Comparison of ENCODE assay signal across 18 cellular contexts in genomic region chr16:21937387-21937829, GRCh38. TPM values are rescaled to one million over a fixed set of nuclear protein-coding genes. Genes with fewer than 3 reads are reported as not detected.
A peak's percentile ranks its signal among the peaks of the same experiment; 100 is the strongest.
DNase-seq lines count a peak whose midpoint lies in the region; ATAC-seq and TF ChIP-seq lines count a peak whose summit lies in the region.
"Had no signal": no experiment of that assay in that cellular context is flagged by ENCODE, and none has a peak within 500 bp of the region (broad histone marks: within the 10 kb centered on the region; RNA-seq: fewer than 3 reads in every experiment).

No MANE protein-coding gene starts in this region.

- H4K91ac ChIP-seq in mesenchymal stem cell (ENCODE audit: low read length): no peak overlapping the region

- no peak overlapping the region for H3K18ac ChIP-seq in mesenchymal stem cell (ENCODE audit: low read depth in 1 of 2, low read length in 2 of 2)

- H2AK5ac ChIP-seq in mesenchymal stem cell (ENCODE audit: low read length, severe bottlenecking): no peak overlapping the region

- H3K27me3 ChIP-seq in OCI-LY1 (ENCODE audit: insufficient read depth, low read length): no peaks in the 10 kb centered on the region
- H3K27me3 ChIP-seq in mesenchymal stem cell (ENCODE audit: control insufficient read depth in 1 of 2, insufficient read depth in 1 of 2, low read length in 2 of 2): peaks cover 0 to 8% of the 10 kb centered on the region in 2 experiments

- no peaks in the 10 kb centered on the region; the same call in 1 of the 2 replicates for H3F3A ChIP-seq in OCI-LY1 (ENCODE audit: insufficient read depth, low read length)

- DNase-seq in stimulated activated naive CD8-positive, alpha-beta T cell treated with anti-CD3 and anti-CD28 coated beads, Interleukin-15, Interleukin-2, amounts not matched to agents 100 U/mL and 50 U/mL, for 24 hours: no peak
- DNase-seq in mesenchymal stem cell (no peak), HuH-7 (ENCODE audit: low spot score) (no peak), NCI-H1930 (lab: John Stamatoyannopoulos, UW) (no peak), NCI-H2029 (lab: John Stamatoyannopoulos, UW) (no peak)
- DNase-seq in activated CD4-positive, CD25-positive, alpha-beta regulatory T cell treated with anti-CD3 and anti-CD28 coated beads, Interleukin-2, amount 50 U/mL, for 72 hours: no peak
- DNase-seq: ACHN, AML-193, COR-L47, DMS79, NCI-H1048, NCI-H1436 treated with DMSO at 0.1 percent for 48 hours, NCI-H2227 treated with DMSO at 0.1 percent for 48 hours, NCI-H524 had no signal

- peak overlapping the region; percentile 80 for H3K27ac Mint-ChIP-seq in stimulated activated naive CD8-positive, alpha-beta T cell treated with anti-CD3 and anti-CD28 coated beads, Interleukin-15, Interleukin-2, amounts not matched to agents 100 ng/mL and 50 ng/mL, for 24 hours
- H3K27ac Mint-ChIP-seq: CD14-positive monocyte had no signal

- TF ChIP-seq CTCF in OCI-LY1 (IDR thresholded peaks at IDR 0.05; ENCODE audit: low read length): no peak

- peaks cover 16% of the 10 kb centered on the region for H3K4me1 Mint-ChIP-seq in stimulated activated naive CD8-positive, alpha-beta T cell treated with anti-CD3 and anti-CD28 coated beads, Interleukin-15, Interleukin-2, amounts not matched to agents 100 ng/mL and 50 ng/mL, for 24 hours (ENCODE audit: low read depth)

- no peaks in the 10 kb centered on the region for H3K79me2 ChIP-seq in OCI-LY1 (ENCODE audit: insufficient read depth, low read length)

- no peak overlapping the region for H2BK120ac ChIP-seq in mesenchymal stem cell (ENCODE audit: low read depth, low read length)

- no peak for ATAC-seq in stimulated activated naive CD8-positive, alpha-beta T cell treated with anti-CD3 and anti-CD28 coated beads, Interleukin-15, Interleukin-2, amounts not matched to agents 100 U/mL and 50 U/mL, for 24 hours

- H3K4me3 ChIP-seq in OCI-LY1 (ENCODE audit: low read depth, low read length, poor library complexity, severe bottlenecking) (no peak overlapping the region), mesenchymal stem cell (ENCODE audit: insufficient read depth in 1 of 2, low read depth in 1 of 2, low read length in 2 of 2) (no peak overlapping the region)
- H3K4me3 ChIP-seq: HAP-1 had no signal

- no peaks in the 10 kb centered on the region for H3K9me3 Mint-ChIP-seq in stimulated activated naive CD8-positive, alpha-beta T cell treated with anti-CD3 and anti-CD28 coated beads, Interleukin-15, Interleukin-2, amounts not matched to agents 100 ng/mL and 50 ng/mL, for 24 hours
- H3K9me3 Mint-ChIP-seq: CD14-positive monocyte had no signal

- H3K27me3 Mint-ChIP-seq in stimulated activated naive CD8-positive, alpha-beta T cell treated with anti-CD3 and anti-CD28 coated beads, Interleukin-15, Interleukin-2, amounts not matched to agents 100 ng/mL and 50 ng/mL, for 24 hours: peaks cover 7% of the 10 kb centered on the region

- peak overlapping the region; percentile 40 for H3K9ac ChIP-seq in OCI-LY1 (ENCODE audit: low read length)
- peak overlapping the region; percentile 0 for H3K9ac ChIP-seq in mesenchymal stem cell (ENCODE audit: low read length)

- H3K27ac ChIP-seq in OCI-LY1 (ENCODE audit: low read depth, low read length, poor library complexity, severe bottlenecking): peak overlapping the region; percentile 90
- H3K27ac ChIP-seq in mesenchymal stem cell (ENCODE audit: low read length, poor library complexity, severe bottlenecking): no peak overlapping the region

- H2BK5ac ChIP-seq in mesenchymal stem cell (ENCODE audit: low read depth, low read length, poor library complexity, severe bottlenecking): peak overlapping the region; percentile 57

- H3K36me3 ChIP-seq in OCI-LY1 (ENCODE audit: insufficient read depth, low read length): no peaks in the 10 kb centered on the region
- H3K36me3 ChIP-seq in mesenchymal stem cell (ENCODE audit: control insufficient read depth in 1 of 2, insufficient read depth in 2 of 2, low read depth in 1 of 2, low read length in 2 of 2): no peaks in the 10 kb centered on the region
- H3K36me3 ChIP-seq: HAP-1 had no signal

- H3K23ac ChIP-seq in mesenchymal stem cell (ENCODE audit: low read length in 2 of 2): no peak overlapping the region

- H3K4me3 Mint-ChIP-seq in stimulated activated naive CD8-positive, alpha-beta T cell treated with anti-CD3 and anti-CD28 coated beads, Interleukin-15, Interleukin-2, amounts not matched to agents 100 ng/mL and 50 ng/mL, for 24 hours: no peak overlapping the region
- H3K4me3 Mint-ChIP-seq: CD14-positive monocyte had no signal

- no peak overlapping the region for H2BK15ac ChIP-seq in mesenchymal stem cell (ENCODE audit: low read depth, poor library complexity, severe bottlenecking)

- H3K36me3 Mint-ChIP-seq in stimulated activated naive CD8-positive, alpha-beta T cell treated with anti-CD3 and anti-CD28 coated beads, Interleukin-15, Interleukin-2, amounts not matched to agents 100 ng/mL and 50 ng/mL, for 24 hours (ENCODE audit: low read depth): no peaks in the 10 kb centered on the region
- H3K36me3 Mint-ChIP-seq: CD14-positive monocyte had no signal

- H4K20me1 ChIP-seq in OCI-LY1 (ENCODE audit: insufficient read depth, low read length): no peaks in the 10 kb centered on the region

- H3K9me2 ChIP-seq in OCI-LY1 (ENCODE audit: low read depth, low read length): no peaks in the 10 kb centered on the region

- H3K9me3 ChIP-seq in OCI-LY1 (ENCODE audit: low read length) (no peaks in the 10 kb centered on the region), mesenchymal stem cell (ENCODE audit: control insufficient read depth, low read length) (no peaks in the 10 kb centered on the region)
- H3K9me3 ChIP-seq: HAP-1 had no signal

- H3K4me1 ChIP-seq in OCI-LY1 (ENCODE audit: insufficient read depth, low read length, severe bottlenecking) (peaks cover 40% of the 10 kb centered on the region), mesenchymal stem cell (ENCODE audit: control insufficient read depth, insufficient read depth, low read depth, low read length) (no peaks in the 10 kb centered on the region)
- H3K4me1 ChIP-seq: HAP-1 had no signal

- no peaks in the 10 kb centered on the region for H3K79me1 ChIP-seq in mesenchymal stem cell (replicated peaks; ENCODE audit: low read length, poor library complexity, severe bottlenecking)

- H3K4ac ChIP-seq in mesenchymal stem cell (ENCODE audit: low read depth in 1 of 2, low read length in 2 of 2): no peak overlapping the region

- H2AFZ ChIP-seq in OCI-LY1 (ENCODE audit: low read length) (peak overlapping the region; percentile 68; the same call in 1 of the 2 replicates), mesenchymal stem cell (ENCODE audit: low read depth, low read length) (no peak overlapping the region)

- no peak overlapping the region for H2BK12ac ChIP-seq in mesenchymal stem cell (ENCODE audit: low read length in 2 of 2)

- H3K4me2 ChIP-seq in OCI-LY1 (ENCODE audit: low read length) (peak overlapping the region; percentile 50), mesenchymal stem cell (ENCODE audit: low read length, poor library complexity, severe bottlenecking) (no peak overlapping the region)

- no peak overlapping the region for H3K14ac ChIP-seq in mesenchymal stem cell (ENCODE audit: low read length in 2 of 2)

- H4K8ac ChIP-seq in mesenchymal stem cell (ENCODE audit: low read length): no peak overlapping the region

RNA-seq across cellular contexts. Expression of gene UQCRC2, which starts 15.8 kb away (rescaled TPM):
- polyA plus RNA-seq in mesenchymal stem cell (2013, experiment 1 of 2): 104 TPM
- 103 TPM for polyA plus RNA-seq in mesenchymal stem cell (2013, experiment 2 of 2)
